In genomic region chr2:150126839-150127238, GRCh38 we compare ENCODE assay signal across 20 cellular contexts.
A peak's percentile ranks its signal among the peaks of the same experiment; 100 is the strongest.
DNase-seq lines count a peak whose midpoint lies in the region; ATAC-seq, FAIRE-seq and TF ChIP-seq lines count a peak whose summit lies in the region.
"Had no signal": no experiment of that assay in that cellular context is flagged by ENCODE, and none has a peak within 500 bp of the region (broad histone marks: within the 10 kb centered on the region; RNA-seq: fewer than 3 reads in every experiment).

No MANE protein-coding gene starts in this region.

- no peaks in the 10 kb centered on the region for H3K79me2 ChIP-seq in smooth muscle cell (ENCODE audit: low read depth)

- H4K20me1 ChIP-seq in smooth muscle cell (ENCODE audit: low read depth) = no peaks in the 10 kb centered on the region

- 84% methylated on average over 2 of the region's 2 CpGs for WGBS in smooth muscle cell (ENCODE audit: low lambda C conversion rate)

- peak overlapping the region; percentile 13 for H3K27ac Mint-ChIP-seq in MCF 10A (ENCODE audit: low read depth, unreplicated experiment)
- H3K27ac Mint-ChIP-seq: activated naive CD4-positive, alpha-beta T cell treated with anti-CD3 and anti-CD28 coated beads, Interleukin-2, amount 50 U/mL, for 24 hours; WTC11 had no signal

- H3K36me3 Mint-ChIP-seq in MCF 10A (ENCODE audit: insufficient read depth, unreplicated experiment) = no peaks in the 10 kb centered on the region
- H3K36me3 Mint-ChIP-seq: activated naive CD4-positive, alpha-beta T cell treated with anti-CD3 and anti-CD28 coated beads, Interleukin-2, amount 50 U/mL, for 24 hours had no signal

- no peaks in the 10 kb centered on the region for H3K36me3 ChIP-seq in breast epithelium
- H3K36me3 ChIP-seq in bronchial epithelial cell (ENCODE audit: control insufficient read depth, insufficient read depth, low read length) = no peaks in the 10 kb centered on the region
- no peaks in the 10 kb centered on the region for H3K36me3 ChIP-seq in smooth muscle cell (ENCODE audit: low read depth)
- H3K36me3 ChIP-seq: right lobe of liver, stomach, upper lobe of right lung had no signal

- H3K27me3 ChIP-seq in breast epithelium = no peaks in the 10 kb centered on the region
- no peaks in the 10 kb centered on the region for H3K27me3 ChIP-seq in bronchial epithelial cell (ENCODE audit: control insufficient read depth, insufficient read depth, low read length)
- H3K27me3 ChIP-seq in smooth muscle cell (ENCODE audit: low read depth) = no peaks in the 10 kb centered on the region
- H3K27me3 ChIP-seq: right lobe of liver, stomach, upper lobe of right lung had no signal

- peaks cover 6% of the 10 kb centered on the region for H3K4me1 Mint-ChIP-seq in MCF 10A (ENCODE audit: insufficient read depth, unreplicated experiment)
- H3K4me1 Mint-ChIP-seq: activated naive CD4-positive, alpha-beta T cell treated with anti-CD3 and anti-CD28 coated beads, Interleukin-2, amount 50 U/mL, for 24 hours had no signal

- H3K9me3 ChIP-seq in breast epithelium (no peaks in the 10 kb centered on the region), smooth muscle cell (replicated peaks; ENCODE audit: low read depth) (no peaks in the 10 kb centered on the region)
- H3K9me3 ChIP-seq: right lobe of liver, stomach, upper lobe of right lung had no signal

- H3K4me1 ChIP-seq in breast epithelium = no peaks in the 10 kb centered on the region
- peaks cover 20% of the 10 kb centered on the region for H3K4me1 ChIP-seq in smooth muscle cell (ENCODE audit: low read depth)
- H3K4me1 ChIP-seq: upper lobe of right lung had no signal

- no peak for TF ChIP-seq CTCF in MCF 10A (IDR thresholded peaks at IDR 0.05; ENCODE audit: unreplicated experiment)
- TF ChIP-seq CTCF in breast epithelium (IDR thresholded peaks at IDR 0.05) = no peak
- TF ChIP-seq CTCF in bronchial epithelial cell (IDR thresholded peaks at IDR 0.05; ENCODE audit: insufficient read depth, low read length, severe bottlenecking) = no peak
- no peak for TF ChIP-seq CTCF in smooth muscle cell (IDR thresholded peaks at IDR 0.05; ENCODE audit: borderline replicate concordance, insufficient read depth, poor library complexity, severe bottlenecking)

- ATAC-seq in GM18511 (IDR thresholded peaks at IDR 0.05; ENCODE audit: unreplicated experiment) = no peak
- ATAC-seq in GM19455 (IDR thresholded peaks at IDR 0.05; ENCODE audit: unreplicated experiment) = no peak
- ATAC-seq in GM18858 (IDR thresholded peaks at IDR 0.05; ENCODE audit: unreplicated experiment) = no peak
- ATAC-seq: right lobe of liver, upper lobe of right lung, WTC11 had no signal

- no TSS peak for BruUV-seq in MCF 10A (replicated peaks; lab: Mats Ljungman, UMichigan)

- CTCF ChIA-PET in MCF 10A (lab: Yijun Ruan, JAX) = interaction anchor here (0.5 to 1.1 kb wide), 5 partner anchors 22 to 1112 kb away, joined by 3 to 4 read pairs (median 3); no protein-coding TSS in a partner anchor

- no peak overlapping the region for H3K4me3 ChIP-seq in breast epithelium
- H3K4me3 ChIP-seq in bronchial epithelial cell (ENCODE audit: low read depth, low read length) = no peak overlapping the region
- H3K4me3 ChIP-seq in smooth muscle cell = no peak overlapping the region
- H3K4me3 ChIP-seq: coronary artery, right lobe of liver, stomach, upper lobe of right lung had no signal

- no peak overlapping the region for H3K27ac ChIP-seq in breast epithelium
- H3K27ac ChIP-seq in smooth muscle cell (ENCODE audit: low read depth) = peak overlapping the region; percentile 94
- H3K27ac ChIP-seq: coronary artery, right lobe of liver, stomach, upper lobe of right lung had no signal

- no peak for TF ChIP-seq POLR2A in breast epithelium (IDR thresholded peaks at IDR 0.05)

- H2AFZ ChIP-seq in smooth muscle cell (ENCODE audit: low read depth) = no peak overlapping the region

- H3K9ac ChIP-seq in smooth muscle cell (ENCODE audit: low read depth) = peak overlapping the region; percentile 74

- peaks cover 13% of the 10 kb centered on the region for H3F3A ChIP-seq in smooth muscle cell (ENCODE audit: low read depth)

- H3K4me2 ChIP-seq in smooth muscle cell = peak overlapping the region; percentile 39

- no peaks in the 10 kb centered on the region for H3K27me3 Mint-ChIP-seq in MCF 10A (ENCODE audit: insufficient read depth, unreplicated experiment)
- H3K27me3 Mint-ChIP-seq: activated naive CD4-positive, alpha-beta T cell treated with anti-CD3 and anti-CD28 coated beads, Interleukin-2, amount 50 U/mL, for 24 hours had no signal

- DNase-seq in MCF 10A (ENCODE audit: unreplicated experiment) (no peak), breast epithelium (ENCODE audit: low spot score in 2 of 2) (no peak), HTR-8/SVneo (ENCODE audit: insufficient read length, low spot score) (no peak), bronchial epithelial cell (ENCODE audit: low read depth) (no peak), smooth muscle cell (lab: John Stamatoyannopoulos, UW; ENCODE audit: unreplicated experiment) (no peak)
- DNase-seq: activated T-cell treated with anti-CD3 and anti-CD28 coated beads, Interleukin-2, amount 50 U/mL, for 48 hours; foreskin melanocyte; NCI-H187 treated with DMSO at 0.1 percent for 48 hours; NCI-H510A; nucleus accumbens; right lobe of liver; SHP77; stomach; upper lobe of right lung had no signal

- no peaks in the 10 kb centered on the region for H3K9me3 Mint-ChIP-seq in MCF 10A (ENCODE audit: unreplicated experiment)

- intact Hi-C loops in MCF 10A (cut with micrococcal nuclease) = no loop called here
- intact Hi-C loops in breast epithelium (cut with DNase I; ENCODE audit: low total_unique reads) = no loop called here

- H3K4me3 Mint-ChIP-seq in MCF 10A (ENCODE audit: unreplicated experiment) = no peak overlapping the region
- H3K4me3 Mint-ChIP-seq: activated naive CD4-positive, alpha-beta T cell treated with anti-CD3 and anti-CD28 coated beads, Interleukin-2, amount 50 U/mL, for 24 hours; WTC11 had no signal

- FAIRE-seq in HTR-8/SVneo (lab: Jason Lieb, UNC) = peak; percentile 4
- FAIRE-seq in bronchial epithelial cell (lab: Jason Lieb, UNC) = peak; percentile 87

- POLR2A ChIA-PET in MCF 10A (lab: Yijun Ruan, JAX) = interaction anchor here (1.1 to 1.6 kb wide), 4 partner anchors 9 to 355 kb away, joined by 3 read pairs; no protein-coding TSS in a partner anchor
